12 cellular contexts compared by ENCODE assay signal in genomic region chr14:94011795-94012194, GRCh38. TPM values are rescaled to one million over a fixed set of nuclear protein-coding genes. Genes with fewer than 3 reads are reported as not detected.
DNase-seq lines count a peak whose midpoint lies in the region; ATAC-seq and TF ChIP-seq lines count a peak whose summit lies in the region.
"Had no signal": no experiment of that assay in that cellular context is flagged by ENCODE, and none has a peak within 500 bp of the region (broad histone marks: within the 10 kb centered on the region; RNA-seq: fewer than 3 reads in every experiment).

No MANE protein-coding gene starts in this region.

- no peaks in the 10 kb centered on the region for H3K36me3 Mint-ChIP-seq in T-helper 17 cell (ENCODE audit: low read depth)
- peaks cover 0 to 2% (median 0%) of the 10 kb centered on the region in 5 donors for H3K36me3 Mint-ChIP-seq in naive thymus-derived CD4-positive, alpha-beta T cell

- no peak overlapping the region for H3K27ac ChIP-seq in HEK293 (ENCODE audit: extremely low read depth, low read depth, low read length)
- H3K27ac ChIP-seq in naive thymus-derived CD4-positive, alpha-beta T cell (ENCODE audit: low read depth, low read length) = no peak overlapping the region
- H3K27ac ChIP-seq: heart left ventricle, suprapubic skin had no signal

- H3K27me3 Mint-ChIP-seq in T-helper 17 cell = no peaks in the 10 kb centered on the region
- peaks cover 0 to 4% (median 0%) of the 10 kb centered on the region in 5 donors for H3K27me3 Mint-ChIP-seq in naive thymus-derived CD4-positive, alpha-beta T cell

- H3K4me1 Mint-ChIP-seq in T-helper 17 cell = peaks cover 43% of the 10 kb centered on the region
- peaks cover 13 to 57% (median 36%) of the 10 kb centered on the region in 7 donors for H3K4me1 Mint-ChIP-seq in naive thymus-derived CD4-positive, alpha-beta T cell

- CTCF ChIA-PET in HEK293 (lab: Yijun Ruan, JAX) = interaction anchor here (1.8 kb wide), 1 partner anchor 72 kb away, joined by 11 read pairs; no protein-coding TSS in a partner anchor
- CTCF ChIA-PET in naive thymus-derived CD4-positive, alpha-beta T cell (lab: Charles Lee) = interaction anchor here (0.7 to 1.0 kb wide), 2 partner anchors 14 to 30 kb away, joined by 3 to 4 read pairs; partner anchors contain the start of gene CCDC197

- peak overlapping the region; percentile 80 for H3K4me3 Mint-ChIP-seq in T-helper 17 cell
- peak overlapping the region; percentile 7 to 81 (median 54) for H3K4me3 Mint-ChIP-seq in naive thymus-derived CD4-positive, alpha-beta T cell

- no peaks in the 10 kb centered on the region for H3K9me3 ChIP-seq in HEK293 (ENCODE audit: control insufficient read depth, insufficient read depth, low read depth, low read length)
- no peaks in the 10 kb centered on the region for H3K9me3 ChIP-seq in T-helper 17 cell (ENCODE audit: control insufficient read depth, low read length, poor library complexity, severe bottlenecking)
- H3K9me3 ChIP-seq in naive thymus-derived CD4-positive, alpha-beta T cell (ENCODE audit: control insufficient read depth in 2 of 3, low read length in 3 of 3) = no peaks in the 10 kb centered on the region
- H3K9me3 ChIP-seq: heart left ventricle, suprapubic skin had no signal

- ATAC-seq in T-helper 17 cell = peak; percentile 82
- ATAC-seq in naive thymus-derived CD4-positive, alpha-beta T cell = peak; percentile 81
- ATAC-seq in HG03520 (IDR thresholded peaks at IDR 0.05; ENCODE audit: unreplicated experiment) = no peak
- ATAC-seq: heart left ventricle had no signal

- no peaks in the 10 kb centered on the region for H3K36me3 ChIP-seq in HEK293 (ENCODE audit: control insufficient read depth in 2 of 2, insufficient read depth in 1 of 2, low read length in 2 of 2)
- no peaks in the 10 kb centered on the region for H3K36me3 ChIP-seq in naive thymus-derived CD4-positive, alpha-beta T cell (ENCODE audit: control insufficient read depth in 2 of 3, insufficient read depth in 3 of 3, low read length in 3 of 3)
- H3K36me3 ChIP-seq: heart left ventricle, suprapubic skin had no signal

- H3K4me3 ChIP-seq in HEK293 (ENCODE audit: low read depth, low read length) = no peak overlapping the region
- H3K4me3 ChIP-seq in naive thymus-derived CD4-positive, alpha-beta T cell (ENCODE audit: low read length) = no peak overlapping the region
- H3K4me3 ChIP-seq: heart left ventricle, suprapubic skin had no signal

- TF ChIP-seq CTCF in HEK293 (tag by site-specific recombination; IDR thresholded peaks at IDR 0.05) = no peak

- TF ChIP-seq POLR2A in erythroblast (IDR thresholded peaks at IDR 0.05; ENCODE audit: low read length) = no peak

- peak overlapping the region; percentile 83 for H3K27ac Mint-ChIP-seq in T-helper 17 cell
- peak overlapping the region in 6 of 9 donors; percentile 10 to 83 (median 44) for H3K27ac Mint-ChIP-seq in naive thymus-derived CD4-positive, alpha-beta T cell

- DNase-seq in activated CD4-positive, alpha-beta T cell treated with anti-CD3 and anti-CD28 coated beads, Interleukin-2, amount 50 U/mL, for 1 hour = peak; percentile 15
- DNase-seq in activated CD4-positive, alpha-beta T cell treated with anti-CD3 and anti-CD28 coated beads for 1 hour = no peak
- DNase-seq in T-helper 17 cell = no peak
- DNase-seq in naive thymus-derived CD4-positive, alpha-beta T cell = peak in 7 of 9 donors; percentile 30 to 57 (median 49)
- DNase-seq in GM19240 (ENCODE audit: insufficient read length, low spot score) = no peak
- no peak for DNase-seq in erythroblast (lab: John Stamatoyannopoulos, UW)
- DNase-seq: heart left ventricle, KBM-7 had no signal

- no peaks in the 10 kb centered on the region for H3K27me3 ChIP-seq in naive thymus-derived CD4-positive, alpha-beta T cell (ENCODE audit: control insufficient read depth in 2 of 2, insufficient read depth in 2 of 2, low read length in 2 of 2)

- peaks cover 3% of the 10 kb centered on the region; the same call in 1 of the 2 replicates for H3K4me1 ChIP-seq in HEK293 (ENCODE audit: control insufficient read depth, insufficient read depth, low read length)
- H3K4me1 ChIP-seq in naive thymus-derived CD4-positive, alpha-beta T cell (ENCODE audit: control insufficient read depth in 2 of 2, insufficient read depth in 2 of 2, low read length in 2 of 2) = peaks cover 15 to 17% of the 10 kb centered on the region in 2 donors
- H3K4me1 ChIP-seq: suprapubic skin had no signal

- POLR2A ChIA-PET in HEK293 (lab: Yijun Ruan, JAX) = interaction anchor here (1.4 kb wide), 1 partner anchor 15 kb away, joined by 4 read pairs; the partner anchor contains the start of gene CCDC197
- POLR2A ChIA-PET in naive thymus-derived CD4-positive, alpha-beta T cell (lab: Charles Lee) = interaction anchor here (0.9 to 1.7 kb wide), 3 partner anchors 9 to 52 kb away, joined by 3 to 4 read pairs (median 4); no protein-coding TSS in a partner anchor

- no peaks in the 10 kb centered on the region for H3K9me3 Mint-ChIP-seq in naive thymus-derived CD4-positive, alpha-beta T cell

- intact Hi-C loops in naive thymus-derived CD4-positive, alpha-beta T cell (cut with micrococcal nuclease) = loop anchor here in 1 of 2 donors (2.0 kb wide), 1 partner anchor 15 kb away; the partner anchor contains the start of gene OTUB2

TF ChIP-seq in HEK293, 187 proteins besides CTCF, POLR2A, EP300 and RAD21 (continues in another document):
- no peak for TF ChIP-seq ZSCAN16 (tag by site-specific recombination; IDR thresholded peaks at IDR 0.05)
- no peak for TF ChIP-seq ZNF785 (tag by site-specific recombination; IDR thresholded peaks at IDR 0.05)
- no peak for TF ChIP-seq ZNF837 (tag by site-specific recombination; IDR thresholded peaks at IDR 0.05)
- no peak for TF ChIP-seq PRDM1 (tag by site-specific recombination; IDR thresholded peaks at IDR 0.05)
- TF ChIP-seq ZFP3 (tag by site-specific recombination; IDR thresholded peaks at IDR 0.05; ENCODE audit: low read depth) = no peak
- TF ChIP-seq ZNF19 (tag by site-specific recombination; IDR thresholded peaks at IDR 0.05; ENCODE audit: low read depth) = no peak
- no peak for TF ChIP-seq ZXDB (tag by site-specific recombination; IDR thresholded peaks at IDR 0.05)
- peak; percentile 54 for TF ChIP-seq ZBTB20 (tag by site-specific recombination; IDR thresholded peaks at IDR 0.05)
- no peak for TF ChIP-seq REST (tag by site-specific recombination; IDR thresholded peaks at IDR 0.05)
- TF ChIP-seq ZNF560 (tag by site-specific recombination; IDR thresholded peaks at IDR 0.05; ENCODE audit: borderline replicate concordance) = no peak
- TF ChIP-seq ZNF645 (tag by site-specific recombination; IDR thresholded peaks at IDR 0.05) = no peak
- TF ChIP-seq ZSCAN18 (tag by site-specific recombination; IDR thresholded peaks at IDR 0.05) = no peak

RNA-seq across cellular contexts. Expression of gene OTUB2, which starts 14.3 kb away (rescaled TPM):
- total RNA-seq in T-helper 17 cell = under 1 TPM; 0.12 to 0.37 TPM
- 1 to 10 TPM in 1 of 5 experiments, under 1 TPM in 3, not detected in 1; 0.11 to 2.5 (median 0.63) TPM for total RNA-seq in naive thymus-derived CD4-positive, alpha-beta T cell
- under 1 TPM; 0.35 to 0.56 TPM for polyA plus RNA-seq in naive thymus-derived CD4-positive, alpha-beta T cell

RNA-seq across cellular contexts. Expression of gene CCDC197, which starts 14.7 kb away (rescaled TPM):
- not detected for total RNA-seq in T-helper 17 cell
- not detected for total RNA-seq in naive thymus-derived CD4-positive, alpha-beta T cell
- not detected for polyA plus RNA-seq in naive thymus-derived CD4-positive, alpha-beta T cell
- total RNA-seq: cerebellum, suprapubic skin had no signal

RNA-seq across cellular contexts. Expression of gene ASB2, which starts 35.4 kb away (rescaled TPM):
- 1 to 10 TPM; 2.3 to 6.5 TPM for total RNA-seq in T-helper 17 cell
- total RNA-seq in naive thymus-derived CD4-positive, alpha-beta T cell = 10 to 100 TPM in 1 of 5 experiments, 1 to 10 TPM in 2, under 1 TPM in 2; 0.32 to 63.1 (median 1.4) TPM
- polyA plus RNA-seq in naive thymus-derived CD4-positive, alpha-beta T cell = not detected

Comparison
In these comparisons a context has a peak if more than half of its experiments do, and no peak if none do; other contexts are left out.
1. DNase-seq: peak in activated CD4-positive, alpha-beta T cell treated with anti-CD3 and anti-CD28 coated beads, Interleukin-2, amount 50 U/mL, for 1 hour (single experiment) and naive thymus-derived CD4-positive, alpha-beta T cell (7 of 9); none in activated CD4-positive, alpha-beta T cell treated with anti-CD3 and anti-CD28 coated beads for 1 hour (single experiment), T-helper 17 cell (0 of 3), GM19240 (single experiment) and erythroblast (0 of 2).